Comparison of ENCODE assay signal across 9 cellular contexts in genomic region chr14:97459180-97459579, GRCh38.
A peak's percentile ranks its signal among the peaks of the same experiment; 100 is the strongest.
DNase-seq lines count a peak whose midpoint lies in the region; ATAC-seq and TF ChIP-seq lines count a peak whose summit lies in the region.
"Had no signal": no experiment of that assay in that cellular context is flagged by ENCODE, and none has a peak within 500 bp of the region (broad histone marks: within the 10 kb centered on the region; RNA-seq: fewer than 3 reads in every experiment).

No MANE protein-coding gene starts in this region.

- H3K36me3 ChIP-seq in Loucy (ENCODE audit: insufficient read depth, low read length), result no peaks in the 10 kb centered on the region
- no peaks in the 10 kb centered on the region for H3K36me3 ChIP-seq in rectal smooth muscle tissue (ENCODE audit: control insufficient read depth, insufficient read depth, low read length)
- H3K36me3 ChIP-seq: pancreas had no signal

- H3K4me1 Mint-ChIP-seq in effector memory CD8-positive, alpha-beta T cell (ENCODE audit: low read depth in 2 of 2), result peaks cover 52 to 69% of the 10 kb centered on the region in 2 donors

- H3K4me3 Mint-ChIP-seq in effector memory CD8-positive, alpha-beta T cell, result peak overlapping the region; percentile 82 to 90

- no peaks in the 10 kb centered on the region for H3K9me3 Mint-ChIP-seq in effector memory CD8-positive, alpha-beta T cell

- peak overlapping the region; percentile 55 for H3K4me3 ChIP-seq in Loucy (ENCODE audit: low read length, poor library complexity, severe bottlenecking)
- H3K4me3 ChIP-seq in rectal smooth muscle tissue (ENCODE audit: low read length), result peak overlapping the region; percentile 19

- H2AFZ ChIP-seq in Loucy (ENCODE audit: low read length), result peak overlapping the region; percentile 46; the same call in 1 of the 2 replicates

- H3K9me2 ChIP-seq in Loucy (replicated peaks; ENCODE audit: low read depth, low read length), result no peaks in the 10 kb centered on the region

- no peak for ATAC-seq in effector memory CD8-positive, alpha-beta T cell (replicated peaks)

- H3K4me1 ChIP-seq in Loucy (ENCODE audit: insufficient read depth, low read length, poor library complexity, severe bottlenecking) (peaks cover 11% of the 10 kb centered on the region), rectal smooth muscle tissue (ENCODE audit: control insufficient read depth, insufficient read depth, low read length) (no peaks in the 10 kb centered on the region)
- H3K4me1 ChIP-seq: pancreas had no signal

- H3K27me3 Mint-ChIP-seq in effector memory CD8-positive, alpha-beta T cell, result no peaks in the 10 kb centered on the region

- peak overlapping the region; percentile 94 to 99 for H3K27ac Mint-ChIP-seq in effector memory CD8-positive, alpha-beta T cell

- no peaks in the 10 kb centered on the region for H4K20me1 ChIP-seq in Loucy (ENCODE audit: insufficient read depth, low read length, poor library complexity, severe bottlenecking)

- H3K4me2 ChIP-seq in Loucy (ENCODE audit: low read depth, low read length, poor library complexity, severe bottlenecking), result peak overlapping the region; percentile 50
- H3K4me2 ChIP-seq: KMS-11 had no signal

- DNase-seq in DMS79 treated with DMSO at 0.1 percent for 48 hours (lab: John Stamatoyannopoulos, UW) (peak; percentile 94), HK-2 (ENCODE audit: unreplicated experiment) (no peak), NCI-H2081 treated with DMSO at 0.1 percent for 48 hours (lab: John Stamatoyannopoulos, UW) (no peak), EL (no peak)
- DNase-seq in effector memory CD8-positive, alpha-beta T cell, result no peak

- H3F3A ChIP-seq in Loucy (ENCODE audit: low read depth), result no peaks in the 10 kb centered on the region

- H3K9ac ChIP-seq in Loucy (ENCODE audit: low read depth, low read length, poor library complexity, severe bottlenecking) (peak overlapping the region; percentile 13), rectal smooth muscle tissue (ENCODE audit: low read length) (no peak overlapping the region)
- H3K9ac ChIP-seq: KMS-11 had no signal

- no peaks in the 10 kb centered on the region for H3K79me2 ChIP-seq in Loucy (ENCODE audit: insufficient read depth, low read length)

- no peaks in the 10 kb centered on the region for H3K27me3 ChIP-seq in Loucy (ENCODE audit: insufficient read depth, low read length, poor library complexity, severe bottlenecking)
- no peaks in the 10 kb centered on the region for H3K27me3 ChIP-seq in rectal smooth muscle tissue (ENCODE audit: control insufficient read depth, insufficient read depth, low read length)

- H3K36me3 Mint-ChIP-seq in effector memory CD8-positive, alpha-beta T cell (ENCODE audit: insufficient read depth), result peaks cover 5% of the 10 kb centered on the region

- H3K9me3 ChIP-seq in Loucy (ENCODE audit: insufficient read depth, low read depth, low read length), result no peaks in the 10 kb centered on the region
- H3K9me3 ChIP-seq: pancreas had no signal

- no peak for TF ChIP-seq CTCF in Loucy (conservative IDR thresholded peaks at IDR 0.05; ENCODE audit: low read length)

- no peak overlapping the region for H3K27ac ChIP-seq in rectal smooth muscle tissue (ENCODE audit: low read depth, low read length)
- H3K27ac ChIP-seq: KMS-11, pancreas had no signal
